In genomic region chr12:57846577-57847319, GRCh38 we compare ENCODE assay signal across 1 cellular context.
TF ChIP-seq lines count a peak whose summit lies in the region.

TSS of gene CTDSP2 (minus strand) at chr12:57846729. CDS start at chr12:57846435, 294 bp downstream.

TF ChIP-seq in HepG2, 621 proteins besides CTCF, POLR2A, EP300 and RAD21 (continued from another document):
- TF ChIP-seq FIP1L1 (IDR thresholded peaks at IDR 0.05; ENCODE audit: borderline replicate concordance, insufficient read depth, low read depth, low read length) (no peak), GTF3A (CRISPR knock-in tag; conservative IDR thresholded peaks at IDR 0.05) (no peak), SATB2 (CRISPR knock-in tag; IDR thresholded peaks at IDR 0.05) (no peak), REXO4 (CRISPR knock-in tag; IDR thresholded peaks at IDR 0.05; ENCODE audit: borderline replicate concordance) (no peak), FOSL1 (CRISPR knock-in tag; IDR thresholded peaks at IDR 0.05; ENCODE audit: borderline replicate concordance) (no peak), ZNF160 (CRISPR knock-in tag; IDR thresholded peaks at IDR 0.05) (no peak), ZNF335 (CRISPR knock-in tag; IDR thresholded peaks at IDR 0.05) (no peak), ZNF550 (CRISPR knock-in tag; IDR thresholded peaks at IDR 0.05; ENCODE audit: borderline replicate concordance) (no peak), AFF4 (CRISPR knock-in tag; IDR thresholded peaks at IDR 0.05) (no peak), POLR2G (IDR thresholded peaks at IDR 0.05; ENCODE audit: low read depth, low read length) (peak; percentile 68), ARID4A (CRISPR knock-in tag; IDR thresholded peaks at IDR 0.05; ENCODE audit: borderline replicate concordance) (peak; percentile 41; the same call in 1 of the 2 replicates), KLF15 (CRISPR knock-in tag; IDR thresholded peaks at IDR 0.05; ENCODE audit: borderline replicate concordance) (no peak), HOXA9 (CRISPR knock-in tag; IDR thresholded peaks at IDR 0.05; ENCODE audit: borderline replicate concordance) (no peak), PAWR (CRISPR knock-in tag; IDR thresholded peaks at IDR 0.05; ENCODE audit: borderline replicate concordance) (no peak), REL (CRISPR knock-in tag; conservative IDR thresholded peaks at IDR 0.05) (no peak), JUNB (CRISPR knock-in tag; IDR thresholded peaks at IDR 0.05; ENCODE audit: borderline replicate concordance) (no peak), HNRNPK (IDR thresholded peaks at IDR 0.05; ENCODE audit: low read depth, low read length, poor library complexity, severe bottlenecking) (no peak), JARID2 (CRISPR knock-in tag; IDR thresholded peaks at IDR 0.05; ENCODE audit: insufficient replicate concordance) (no peak), ZNF10 (CRISPR knock-in tag; IDR thresholded peaks at IDR 0.05; ENCODE audit: borderline replicate concordance, low read depth) (no peak), ZNF782 (CRISPR knock-in tag; IDR thresholded peaks at IDR 0.05; ENCODE audit: borderline replicate concordance) (no peak), RAD51 (IDR thresholded peaks at IDR 0.05; ENCODE audit: borderline replicate concordance) (no peak), ZNF646 (CRISPR knock-in tag; IDR thresholded peaks at IDR 0.05) (no peak), EHMT2 (IDR thresholded peaks at IDR 0.05; ENCODE audit: borderline replicate concordance, low read depth, low read length) (no peak), ZNF713 (CRISPR knock-in tag; IDR thresholded peaks at IDR 0.05) (no peak), ZNF34 (CRISPR knock-in tag; IDR thresholded peaks at IDR 0.05; ENCODE audit: borderline replicate concordance) (no peak)
- TF ChIP-seq, protein P1, sequence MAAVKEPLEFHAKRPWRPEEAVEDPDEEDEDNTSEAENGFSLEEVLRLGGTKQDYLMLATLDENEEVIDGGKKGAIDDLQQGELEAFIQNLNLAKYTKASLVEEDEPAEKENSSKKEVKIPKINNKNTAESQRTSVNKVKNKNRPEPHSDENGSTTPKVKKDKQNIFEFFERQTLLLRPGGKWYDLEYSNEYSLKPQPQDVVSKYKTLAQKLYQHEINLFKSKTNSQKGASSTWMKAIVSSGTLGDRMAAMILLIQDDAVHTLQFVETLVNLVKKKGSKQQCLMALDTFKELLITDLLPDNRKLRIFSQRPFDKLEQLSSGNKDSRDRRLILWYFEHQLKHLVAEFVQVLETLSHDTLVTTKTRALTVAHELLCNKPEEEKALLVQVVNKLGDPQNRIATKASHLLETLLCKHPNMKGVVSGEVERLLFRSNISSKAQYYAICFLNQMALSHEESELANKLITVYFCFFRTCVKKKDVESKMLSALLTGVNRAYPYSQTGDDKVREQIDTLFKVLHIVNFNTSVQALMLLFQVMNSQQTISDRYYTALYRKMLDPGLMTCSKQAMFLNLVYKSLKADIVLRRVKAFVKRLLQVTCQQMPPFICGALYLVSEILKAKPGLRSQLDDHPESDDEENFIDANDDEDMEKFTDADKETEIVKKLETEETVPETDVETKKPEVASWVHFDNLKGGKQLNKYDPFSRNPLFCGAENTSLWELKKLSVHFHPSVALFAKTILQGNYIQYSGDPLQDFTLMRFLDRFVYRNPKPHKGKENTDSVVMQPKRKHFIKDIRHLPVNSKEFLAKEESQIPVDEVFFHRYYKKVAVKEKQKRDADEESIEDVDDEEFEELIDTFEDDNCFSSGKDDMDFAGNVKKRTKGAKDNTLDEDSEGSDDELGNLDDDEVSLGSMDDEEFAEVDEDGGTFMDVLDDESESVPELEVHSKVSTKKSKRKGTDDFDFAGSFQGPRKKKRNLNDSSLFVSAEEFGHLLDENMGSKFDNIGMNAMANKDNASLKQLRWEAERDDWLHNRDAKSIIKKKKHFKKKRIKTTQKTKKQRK (IDR thresholded peaks at IDR 0.05; ENCODE audit: low read length): no peak
- TF ChIP-seq, protein P2, sequence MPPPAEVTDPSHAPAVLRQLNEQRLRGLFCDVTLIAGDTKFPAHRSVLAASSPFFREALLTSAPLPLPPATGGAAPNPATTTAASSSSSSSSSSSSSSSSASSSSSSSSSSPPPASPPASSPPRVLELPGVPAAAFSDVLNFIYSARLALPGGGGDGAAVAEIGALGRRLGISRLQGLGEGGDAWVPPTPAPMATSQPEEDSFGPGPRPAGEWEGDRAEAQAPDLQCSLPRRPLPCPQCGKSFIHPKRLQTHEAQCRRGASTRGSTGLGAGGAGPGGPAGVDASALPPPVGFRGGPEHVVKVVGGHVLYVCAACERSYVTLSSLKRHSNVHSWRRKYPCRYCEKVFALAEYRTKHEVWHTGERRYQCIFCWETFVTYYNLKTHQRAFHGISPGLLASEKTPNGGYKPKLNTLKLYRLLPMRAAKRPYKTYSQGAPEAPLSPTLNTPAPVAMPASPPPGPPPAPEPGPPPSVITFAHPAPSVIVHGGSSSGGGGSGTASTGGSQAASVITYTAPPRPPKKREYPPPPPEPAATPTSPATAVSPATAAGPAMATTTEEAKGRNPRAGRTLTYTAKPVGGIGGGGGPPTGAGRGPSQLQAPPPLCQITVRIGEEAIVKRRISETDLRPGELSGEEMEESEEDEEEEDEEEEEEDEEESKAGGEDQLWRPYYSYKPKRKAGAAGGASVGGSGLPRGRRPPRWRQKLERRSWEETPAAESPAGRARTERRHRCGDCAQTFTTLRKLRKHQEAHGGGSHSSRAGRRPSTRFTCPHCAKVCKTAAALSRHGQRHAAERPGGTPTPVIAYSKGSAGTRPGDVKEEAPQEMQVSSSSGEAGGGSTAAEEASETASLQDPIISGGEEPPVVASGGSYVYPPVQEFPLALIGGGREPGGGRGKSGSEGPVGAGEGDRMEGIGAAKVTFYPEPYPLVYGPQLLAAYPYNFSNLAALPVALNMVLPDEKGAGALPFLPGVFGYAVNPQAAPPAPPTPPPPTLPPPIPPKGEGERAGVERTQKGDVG (CRISPR knock-in tag; IDR thresholded peaks at IDR 0.05; ENCODE audit: borderline replicate concordance): no peak
- TF ChIP-seq, protein P3, sequence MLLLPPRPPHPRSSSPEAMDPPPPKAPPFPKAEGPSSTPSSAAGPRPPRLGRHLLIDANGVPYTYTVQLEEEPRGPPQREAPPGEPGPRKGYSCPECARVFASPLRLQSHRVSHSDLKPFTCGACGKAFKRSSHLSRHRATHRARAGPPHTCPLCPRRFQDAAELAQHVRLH (CRISPR knock-in tag; IDR thresholded peaks at IDR 0.05; ENCODE audit: borderline replicate concordance, low read depth): no peak
- TF ChIP-seq, protein P4, sequence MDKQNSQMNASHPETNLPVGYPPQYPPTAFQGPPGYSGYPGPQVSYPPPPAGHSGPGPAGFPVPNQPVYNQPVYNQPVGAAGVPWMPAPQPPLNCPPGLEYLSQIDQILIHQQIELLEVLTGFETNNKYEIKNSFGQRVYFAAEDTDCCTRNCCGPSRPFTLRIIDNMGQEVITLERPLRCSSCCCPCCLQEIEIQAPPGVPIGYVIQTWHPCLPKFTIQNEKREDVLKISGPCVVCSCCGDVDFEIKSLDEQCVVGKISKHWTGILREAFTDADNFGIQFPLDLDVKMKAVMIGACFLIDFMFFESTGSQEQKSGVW (CRISPR knock-in tag; IDR thresholded peaks at IDR 0.05; ENCODE audit: borderline replicate concordance): no peak
